Comparison of ENCODE assay signal across 8 cellular contexts in the genomic region with DNA sequence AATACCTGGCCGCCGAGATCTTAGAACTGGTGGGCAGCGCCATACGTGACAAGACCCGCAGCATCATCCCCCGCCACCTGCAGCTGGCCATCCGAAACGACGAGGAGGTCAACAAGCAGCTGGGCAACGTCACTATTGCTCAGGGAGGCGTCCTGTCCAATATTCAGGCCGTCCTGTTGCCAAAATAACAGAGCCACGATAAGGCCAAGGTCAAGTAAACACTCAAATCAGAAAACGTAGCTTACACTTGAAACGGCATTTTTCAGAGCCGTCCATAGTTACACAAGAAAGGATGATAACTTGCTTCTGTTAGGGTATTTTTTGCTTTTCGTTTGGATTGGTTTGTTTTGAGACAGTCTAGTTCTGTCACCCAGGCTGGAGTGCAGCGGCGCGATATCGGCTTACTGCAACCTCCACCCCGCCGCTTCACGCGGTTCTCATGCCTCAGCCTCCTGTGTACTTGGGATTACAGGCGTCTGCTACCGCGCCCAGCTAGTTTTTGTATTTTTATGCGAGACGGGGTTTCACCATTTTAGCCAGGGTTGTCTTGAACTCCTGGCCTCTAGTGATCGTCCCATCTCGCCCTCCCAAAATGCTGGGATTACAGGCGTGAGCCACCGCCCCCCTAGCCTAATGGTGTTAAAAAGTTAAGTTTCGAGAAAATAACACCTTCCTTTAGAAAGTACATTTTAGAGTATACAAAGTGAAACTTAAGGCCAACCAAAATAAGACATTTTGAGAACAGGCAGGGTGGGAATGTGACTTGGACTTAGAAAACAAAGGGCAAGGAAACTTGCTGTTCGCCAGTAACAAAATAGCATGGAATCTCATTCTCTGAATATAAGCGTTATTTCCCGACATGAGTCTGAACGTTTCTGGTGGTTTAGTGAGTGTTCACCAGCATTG. TPM values are rescaled to one million over a fixed set of nuclear protein-coding genes. Genes with fewer than 3 reads are reported as not detected.
DNase-seq lines count a peak whose midpoint lies in the region; ATAC-seq and TF ChIP-seq lines count a peak whose summit lies in the region.

No MANE protein-coding gene starts in this region.

- peak overlapping the region; percentile 40 for H2AFZ ChIP-seq in mammary epithelial cell (ENCODE audit: low read depth, low read length)

- intact Hi-C loops in mammary epithelial cell (cut with micrococcal nuclease): loop anchor here (1.0 to 5.0 kb wide), 2 partner anchors 11 to 1103 kb away; a partner anchor contains a TSS
- intact Hi-C loops in lower lobe of right lung (cut with DNase I): no loop called here
- intact Hi-C loops in Caco-2 (cut with micrococcal nuclease; ENCODE audit: unreplicated experiment): no loop called here

- POLR2A ChIA-PET in Caco-2 (lab: Charles Lee): no interaction called here

- H3K4me3 Mint-ChIP-seq in Caco-2 (ENCODE audit: unreplicated experiment): no peak overlapping the region

- no peaks in the 10 kb centered on the region for H3K27me3 Mint-ChIP-seq in Caco-2 (ENCODE audit: insufficient read depth, unreplicated experiment)

- CTCF ChIA-PET in mammary epithelial cell (lab: Charles Lee; ENCODE audit: low non-redundant PET): no interaction called here
- CTCF ChIA-PET in Caco-2 (lab: Charles Lee): no interaction called here

- TF ChIP-seq CTCF in mammary epithelial cell (conservative IDR thresholded peaks at IDR 0.05 in 1 of 2, IDR thresholded peaks at IDR 0.05 in 1 of 2; ENCODE audit: extremely low read depth in 1 of 2, insufficient read depth in 1 of 2, low read depth in 1 of 2, low read length in 2 of 2) (no peak), lower lobe of right lung (IDR thresholded peaks at IDR 0.05) (no peak), Caco-2 (IDR thresholded peaks at IDR 0.05; ENCODE audit: insufficient read depth in 1 of 2, low read depth in 1 of 2, low read length in 1 of 2, severe bottlenecking in 1 of 2, unreplicated experiment in 1 of 2) (no peak)

- peak overlapping the region; percentile 79 for H3K27ac ChIP-seq in mammary epithelial cell (ENCODE audit: insufficient read depth, low read depth, low read length)
- peak overlapping the region; percentile 93 for H3K27ac ChIP-seq in lower lobe of right lung

- under 1% methylated on average over 32 of the region's 39 CpGs for WGBS in mammary epithelial cell (ENCODE audit: low coverage, missing lambda C conversion rate)

- TSS peak; percentile 33 for BruUV-seq in mammary epithelial cell (replicated peaks; lab: Mats Ljungman, UMichigan)
- no TSS peak for BruUV-seq in Caco-2 (replicated peaks; lab: Mats Ljungman, UMichigan)

- H3K79me2 ChIP-seq in mammary epithelial cell (ENCODE audit: insufficient read depth, low read length): no peaks in the 10 kb centered on the region

- ATAC-seq in GM18499 (IDR thresholded peaks at IDR 0.05; ENCODE audit: insufficient read depth, unreplicated experiment) (peak; percentile 14), HG02759 (IDR thresholded peaks at IDR 0.05; ENCODE audit: unreplicated experiment) (peak; percentile 30), lower lobe of right lung (peak; percentile 45 to 48)

- no peaks in the 10 kb centered on the region for H3K4me1 Mint-ChIP-seq in Caco-2 (ENCODE audit: low read depth, unreplicated experiment)

- DNase-seq in SKM-1 treated with dmso at 0.1 percent for 144 hours (lab: John Stamatoyannopoulos, UW; ENCODE audit: unreplicated experiment) (peak; percentile 62), mammary epithelial cell (no peak), lower lobe of right lung (peak; percentile 69), superior temporal gyrus (ENCODE audit: extremely low spot score) (peak; percentile 67), NCI-H1048 (lab: John Stamatoyannopoulos, UW) (no peak), Caco-2 (no peak)

- H3K9me3 ChIP-seq in mammary epithelial cell (replicated peaks; ENCODE audit: insufficient read depth, low read length) (no peaks in the 10 kb centered on the region), lower lobe of right lung (no peaks in the 10 kb centered on the region), Caco-2 (no peaks in the 10 kb centered on the region)

- H3K36me3 Mint-ChIP-seq in Caco-2 (ENCODE audit: insufficient read depth, unreplicated experiment): no peaks in the 10 kb centered on the region

- H3K4me1 ChIP-seq in mammary epithelial cell (ENCODE audit: insufficient read depth, low read length) (peaks cover 27% of the 10 kb centered on the region), lower lobe of right lung (peaks cover 13% of the 10 kb centered on the region), Caco-2 (peaks cover 10% of the 10 kb centered on the region; the same call in 1 of the 2 replicates)

- no peaks in the 10 kb centered on the region for H3K36me3 ChIP-seq in mammary epithelial cell (ENCODE audit: insufficient read depth, low read length)
- no peaks in the 10 kb centered on the region for H3K36me3 ChIP-seq in lower lobe of right lung
- no peaks in the 10 kb centered on the region for H3K36me3 ChIP-seq in Caco-2 (ENCODE audit: control insufficient read depth, insufficient read depth, low read length)

- no peak overlapping the region for H3K27ac Mint-ChIP-seq in Caco-2 (ENCODE audit: unreplicated experiment)

- dilution Hi-C loops in mammary epithelial cell (cut with HindIII; ENCODE audit: low sequenced_read_pairs): no loop called here

- H3K9ac ChIP-seq in mammary epithelial cell (ENCODE audit: insufficient read depth, low read length): peak overlapping the region; percentile 69

- H3K27me3 ChIP-seq in mammary epithelial cell (ENCODE audit: insufficient read depth, low read length) (no peaks in the 10 kb centered on the region), lower lobe of right lung (ENCODE audit: low read depth) (no peaks in the 10 kb centered on the region), Caco-2 (replicated peaks; ENCODE audit: control insufficient read depth, insufficient read depth, low read length) (no peaks in the 10 kb centered on the region)

- H3K9me3 Mint-ChIP-seq in Caco-2 (ENCODE audit: unreplicated experiment): no peaks in the 10 kb centered on the region

- no peaks in the 10 kb centered on the region for H4K20me1 ChIP-seq in mammary epithelial cell (ENCODE audit: insufficient read depth, low read length)

- peak overlapping the region; percentile 74 for H3K4me2 ChIP-seq in mammary epithelial cell (ENCODE audit: insufficient read depth, low read depth, low read length)

- peak overlapping the region; percentile 37 to 43 (median 42) for H3K4me3 ChIP-seq in mammary epithelial cell (replicated peaks in 1 of 3; ENCODE audit: insufficient read depth in 1 of 3, low read depth in 2 of 3, low read length in 3 of 3)
- peak overlapping the region; percentile 55 for H3K4me3 ChIP-seq in lower lobe of right lung
- H3K4me3 ChIP-seq in Caco-2 (ENCODE audit: low read depth, low read length): no peak overlapping the region

- in situ Hi-C loops in mammary epithelial cell (cut with MboI; ENCODE audit: low sequenced_read_pairs in 2 of 2): loop anchor here in 1 of 2 donors (25.0 kb wide), 1 partner anchor 1093 kb away; a partner anchor contains a TSS

RNA-seq across cellular contexts. Expression of gene HFE, which starts 42.8 kb away (rescaled TPM):
- total RNA-seq in mammary epithelial cell: 1 to 10 TPM; 9.0 to 9.5 TPM
- 17.2 TPM for polyA plus RNA-seq in mammary epithelial cell
- polyA minus RNA-seq in mammary epithelial cell: 32.7 TPM
- 12.4 TPM for total RNA-seq in lower lobe of right lung
- 5.7 and 7.4 TPM in 2 replicates for total RNA-seq in Caco-2 (2022)

Comparison
In these comparisons a context has a peak if more than half of its experiments do, and no peak if none do; other contexts are left out.
1. DNase-seq: peak in SKM-1 treated with dmso at 0.1 percent for 144 hours (single experiment), lower lobe of right lung (single experiment) and superior temporal gyrus (single experiment); none in mammary epithelial cell (single experiment), NCI-H1048 (single experiment) and Caco-2 (0 of 2).
2. Peak in every context shown above with its lines, with median percentiles within 50 percentile points of each other: ATAC-seq.